ENCODE assay signal across 18 cellular contexts in the genomic region with DNA sequence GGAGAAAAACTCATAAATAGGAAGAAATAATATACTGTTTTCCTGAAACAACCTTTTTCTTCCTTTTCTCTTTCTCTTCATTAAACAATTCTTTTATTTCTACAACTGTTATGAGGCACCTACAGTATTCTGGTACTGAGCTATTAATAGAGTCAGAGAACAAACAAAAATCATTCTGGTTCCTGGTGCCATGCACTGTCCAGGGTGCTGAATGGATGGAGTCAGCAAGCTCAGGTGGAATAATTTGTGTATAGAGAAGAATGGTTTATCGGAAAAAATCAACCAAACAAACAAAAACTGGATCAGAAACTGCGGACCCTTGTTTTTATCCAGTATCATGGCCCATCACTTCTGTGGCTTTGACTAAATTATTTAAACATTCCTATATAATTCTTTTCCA.
A peak's percentile ranks its signal among the peaks of the same experiment; 100 is the strongest.
DNase-seq lines count a peak whose midpoint lies in the region; ATAC-seq and TF ChIP-seq lines count a peak whose summit lies in the region.
"Had no signal": no experiment of that assay in that cellular context is flagged by ENCODE, and none has a peak within 500 bp of the region (broad histone marks: within the 10 kb centered on the region; RNA-seq: fewer than 3 reads in every experiment).

No MANE protein-coding gene starts in this region.

- no peaks in the 10 kb centered on the region for H3K79me2 ChIP-seq in HCT116 (ENCODE audit: insufficient read depth, low read length)

- H3K27me3 Mint-ChIP-seq in nephron progenitor cell (ENCODE audit: low read depth, poor library complexity) = no peaks in the 10 kb centered on the region
- H3K27me3 Mint-ChIP-seq: naive thymus-derived CD8-positive, alpha-beta T cell had no signal

- H2AFZ ChIP-seq in HCT116 (ENCODE audit: low read depth, low read length, poor library complexity, severe bottlenecking) = no peak overlapping the region

- H3K4me1 ChIP-seq in HCT116 (ENCODE audit: control insufficient read depth in 1 of 2, insufficient read depth in 2 of 2, low read length in 2 of 2) = no peaks in the 10 kb centered on the region
- H3K4me1 ChIP-seq: BLaER1 treated with 17β-estradiol and CSF1 and Interleukin-3, amounts not matched to agents 10 nM and 100 nM; colonic mucosa had no signal

- POLR2A ChIA-PET in HCT116 (lab: Charles Lee) = no interaction called here

- no peak overlapping the region for H3K4me2 ChIP-seq in HCT116 (ENCODE audit: low read length)
- H3K4me2 ChIP-seq: BLaER1 treated with 17β-estradiol and CSF1 and Interleukin-3, amounts not matched to agents 10 nM and 100 nM had no signal

- H4K20me1 ChIP-seq in HCT116 (ENCODE audit: insufficient read depth) = no peaks in the 10 kb centered on the region
- H4K20me1 ChIP-seq: BLaER1 treated with 17β-estradiol and CSF1 and Interleukin-3, amounts not matched to agents 10 nM and 100 nM had no signal

- no peak overlapping the region for H3K27ac Mint-ChIP-seq in nephron progenitor cell
- H3K27ac Mint-ChIP-seq: naive thymus-derived CD8-positive, alpha-beta T cell had no signal

- H3K9me3 Mint-ChIP-seq in nephron progenitor cell = no peaks in the 10 kb centered on the region

- no peak overlapping the region for H3K4me3 Mint-ChIP-seq in nephron progenitor cell
- H3K4me3 Mint-ChIP-seq: naive thymus-derived CD8-positive, alpha-beta T cell had no signal

- H3K9me2 ChIP-seq in HCT116 (ENCODE audit: insufficient read depth) = no peaks in the 10 kb centered on the region

- peaks cover 12% of the 10 kb centered on the region for H3K4me1 Mint-ChIP-seq in nephron progenitor cell
- H3K4me1 Mint-ChIP-seq: naive thymus-derived CD8-positive, alpha-beta T cell had no signal

- no peak overlapping the region for H3K9ac ChIP-seq in HCT116 (ENCODE audit: low read length)
- H3K9ac ChIP-seq: BLaER1 treated with 17β-estradiol and CSF1 and Interleukin-3, amounts not matched to agents 10 nM and 100 nM had no signal

- peaks cover 0 to 4% of the 10 kb centered on the region in 2 experiments; a peak in 2 of 4 replicates for H3K9me3 ChIP-seq in HCT116 (ENCODE audit: control insufficient read depth in 1 of 2, insufficient read depth in 1 of 2, low read depth in 1 of 2, low read length in 2 of 2)
- H3K9me3 ChIP-seq: BLaER1 treated with 17β-estradiol and CSF1 and Interleukin-3, amounts not matched to agents 10 nM and 100 nM; colonic mucosa; tibial nerve had no signal

- intact Hi-C loops in HCT116 (cut with micrococcal nuclease) = no loop called here

- no peaks in the 10 kb centered on the region for H3K36me3 Mint-ChIP-seq in nephron progenitor cell (ENCODE audit: low read depth)
- H3K36me3 Mint-ChIP-seq: naive thymus-derived CD8-positive, alpha-beta T cell had no signal

- no peak overlapping the region for H3K27ac ChIP-seq in HCT116 (ENCODE audit: low read depth, low read length)
- H3K27ac ChIP-seq: BLaER1 treated with 17β-estradiol and CSF1 and Interleukin-3, amounts not matched to agents 10 nM and 100 nM; colonic mucosa; tibial nerve had no signal

- DNase-seq in HCT116 (ENCODE audit: low read depth, low spot score) = no peak
- peak; percentile 43 for DNase-seq in NCI-H460 (ENCODE audit: extremely low read depth, low read depth)
- DNase-seq in choroid plexus epithelial cell (ENCODE audit: low read depth) = peak; percentile 6
- peak; percentile 66 for DNase-seq in nephron progenitor cell
- no peak for DNase-seq in KG1 (lab: John Stamatoyannopoulos, UW)
- no peak for DNase-seq in NCI-H1694 treated with DMSO at 0.1 percent for 48 hours (lab: John Stamatoyannopoulos, UW)
- DNase-seq in NCI-H2196 (lab: John Stamatoyannopoulos, UW; ENCODE audit: unreplicated experiment) = no peak
- DNase-seq: activated CD4-positive, alpha-beta T cell treated with anti-CD3 and anti-CD28 coated beads for 48 hours; activated gamma-delta T cell treated with Interleukin-2 at 50 U/mL for 16 hours; anterior cingulate cortex; colonic mucosa; naive thymus-derived CD8-positive, alpha-beta T cell; NCI-H2029 treated with DMSO at 0.1 percent for 48 hours; NCI-H524; stimulated activated naive CD4-positive, alpha-beta T cell; T-helper 9 cell had no signal

- no peak for ATAC-seq in HCT116
- ATAC-seq: naive thymus-derived CD8-positive, alpha-beta T cell had no signal

- H3K36me3 ChIP-seq in HCT116 (ENCODE audit: control insufficient read depth in 1 of 2, insufficient read depth in 2 of 2, low read length in 2 of 2) = no peaks in the 10 kb centered on the region
- H3K36me3 ChIP-seq: BLaER1 treated with 17β-estradiol and CSF1 and Interleukin-3, amounts not matched to agents 10 nM and 100 nM; colonic mucosa; tibial nerve had no signal

- RAD21 ChIA-PET in HCT116 (lab: Charles Lee; ENCODE audit: low non-redundant PET in 1 of 2, low total read pairs in 2 of 2, uncharacterized antibody in 2 of 2, unreplicated experiment in 2 of 2) = no interaction called here

- no peak for TF ChIP-seq POLR2A in HCT116 (IDR thresholded peaks at IDR 0.05; ENCODE audit: borderline replicate concordance, extremely low read depth, insufficient read depth, insufficient read length)

- CTCF ChIA-PET in HCT116 (lab: Charles Lee) = no interaction called here

- TF ChIP-seq RAD21 in HCT116 (IDR thresholded peaks at IDR 0.05; ENCODE audit: low read depth) = no peak

- no peaks in the 10 kb centered on the region for H3K27me3 ChIP-seq in HCT116 (ENCODE audit: insufficient read depth, low read length)
- H3K27me3 ChIP-seq: BLaER1 treated with 17β-estradiol and CSF1 and Interleukin-3, amounts not matched to agents 10 nM and 100 nM; colonic mucosa; tibial nerve had no signal

- TF ChIP-seq CTCF in HCT116 (IDR thresholded peaks at IDR 0.05 in 2 of 3, conservative IDR thresholded peaks at IDR 0.05 in 1 of 3; ENCODE audit: borderline replicate concordance in 1 of 3, insufficient read depth in 1 of 3, low read depth in 2 of 3, low read length in 2 of 3) (no peak), choroid plexus epithelial cell (conservative IDR thresholded peaks at IDR 0.05; ENCODE audit: low read depth, low read length) (no peak), nephron progenitor cell (IDR thresholded peaks at IDR 0.05) (no peak)

- BruUV-seq in HCT116 (replicated peaks; lab: Mats Ljungman, UMichigan) = no TSS peak

- H3K4me3 ChIP-seq in HCT116 (replicated peaks in 1 of 2; ENCODE audit: low read depth in 1 of 2, low read length in 2 of 2) (no peak overlapping the region), choroid plexus epithelial cell (ENCODE audit: low read depth, low read length) (no peak overlapping the region)
- H3K4me3 ChIP-seq: BLaER1 treated with 17β-estradiol and CSF1 and Interleukin-3, amounts not matched to agents 10 nM and 100 nM; colonic mucosa; tibial nerve had no signal

TF ChIP-seq in HCT116, 20 proteins besides CTCF, POLR2A, EP300 and RAD21:
- TF ChIP-seq, protein P1, sequence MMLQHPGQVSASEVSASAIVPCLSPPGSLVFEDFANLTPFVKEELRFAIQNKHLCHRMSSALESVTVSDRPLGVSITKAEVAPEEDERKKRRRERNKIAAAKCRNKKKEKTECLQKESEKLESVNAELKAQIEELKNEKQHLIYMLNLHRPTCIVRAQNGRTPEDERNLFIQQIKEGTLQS (IDR thresholded peaks at IDR 0.05) = no peak
- TF ChIP-seq, protein P2, sequence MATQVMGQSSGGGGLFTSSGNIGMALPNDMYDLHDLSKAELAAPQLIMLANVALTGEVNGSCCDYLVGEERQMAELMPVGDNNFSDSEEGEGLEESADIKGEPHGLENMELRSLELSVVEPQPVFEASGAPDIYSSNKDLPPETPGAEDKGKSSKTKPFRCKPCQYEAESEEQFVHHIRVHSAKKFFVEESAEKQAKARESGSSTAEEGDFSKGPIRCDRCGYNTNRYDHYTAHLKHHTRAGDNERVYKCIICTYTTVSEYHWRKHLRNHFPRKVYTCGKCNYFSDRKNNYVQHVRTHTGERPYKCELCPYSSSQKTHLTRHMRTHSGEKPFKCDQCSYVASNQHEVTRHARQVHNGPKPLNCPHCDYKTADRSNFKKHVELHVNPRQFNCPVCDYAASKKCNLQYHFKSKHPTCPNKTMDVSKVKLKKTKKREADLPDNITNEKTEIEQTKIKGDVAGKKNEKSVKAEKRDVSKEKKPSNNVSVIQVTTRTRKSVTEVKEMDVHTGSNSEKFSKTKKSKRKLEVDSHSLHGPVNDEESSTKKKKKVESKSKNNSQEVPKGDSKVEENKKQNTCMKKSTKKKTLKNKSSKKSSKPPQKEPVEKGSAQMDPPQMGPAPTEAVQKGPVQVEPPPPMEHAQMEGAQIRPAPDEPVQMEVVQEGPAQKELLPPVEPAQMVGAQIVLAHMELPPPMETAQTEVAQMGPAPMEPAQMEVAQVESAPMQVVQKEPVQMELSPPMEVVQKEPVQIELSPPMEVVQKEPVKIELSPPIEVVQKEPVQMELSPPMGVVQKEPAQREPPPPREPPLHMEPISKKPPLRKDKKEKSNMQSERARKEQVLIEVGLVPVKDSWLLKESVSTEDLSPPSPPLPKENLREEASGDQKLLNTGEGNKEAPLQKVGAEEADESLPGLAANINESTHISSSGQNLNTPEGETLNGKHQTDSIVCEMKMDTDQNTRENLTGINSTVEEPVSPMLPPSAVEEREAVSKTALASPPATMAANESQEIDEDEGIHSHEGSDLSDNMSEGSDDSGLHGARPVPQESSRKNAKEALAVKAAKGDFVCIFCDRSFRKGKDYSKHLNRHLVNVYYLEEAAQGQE (IDR thresholded peaks at IDR 0.05; ENCODE audit: low read depth) = peak; percentile 26; the same call in 1 of the 2 replicates

Comparison
In these comparisons a context has a peak if more than half of its experiments do, and no peak if none do; other contexts are left out.
1. DNase-seq: peak in NCI-H460 (single experiment), choroid plexus epithelial cell (single experiment) and nephron progenitor cell (single experiment); none in HCT116 (single experiment), KG1 (single experiment), NCI-H1694 treated with DMSO at 0.1 percent for 48 hours (single experiment) and NCI-H2196 (single experiment).